ENCODE assay signal across 8 cellular contexts in genomic region chr20:32456869-32457421, GRCh38.
DNase-seq lines count a peak whose midpoint lies in the region; ATAC-seq and TF ChIP-seq lines count a peak whose summit lies in the region.

No MANE protein-coding gene starts in this region.

- H3K4me1 Mint-ChIP-seq in stimulated activated naive B cell treated with anti-CD40 and anti-IgM and Interleukin-4, amounts not matched to agents 10 μg/mL and 1 μg/mL and 100 μg/mL, for 72 hours: peaks cover 19% of the 10 kb centered on the region in 2 donors

- POLR2A ChIA-PET in GM10248 (lab: Yijun Ruan, JAX): no interaction called here

- no peaks in the 10 kb centered on the region for H3K9me3 Mint-ChIP-seq in stimulated activated naive B cell treated with anti-CD40 and anti-IgM and Interleukin-4, amounts not matched to agents 10 μg/mL and 1 μg/mL and 100 μg/mL, for 72 hours

- peak overlapping the region; percentile 10 to 73 for H3K4me3 Mint-ChIP-seq in stimulated activated naive B cell treated with anti-CD40 and anti-IgM and Interleukin-4, amounts not matched to agents 10 μg/mL and 1 μg/mL and 100 μg/mL, for 72 hours

- DNase-seq in GM10248 (ENCODE audit: extremely low spot score) (peak; percentile 89), LHCN-M2 (ENCODE audit: low read depth) (peak; percentile 32), astrocyte of the cerebellum (ENCODE audit: low read depth) (no peak), iPS-NIHi7 (ENCODE audit: extremely low spot score) (peak; percentile 96), COLO829 (ENCODE audit: low spot score) (no peak), NCI-H1436 (lab: John Stamatoyannopoulos, UW) (no peak)
- DNase-seq in stimulated activated naive B cell treated with anti-CD40 and anti-IgM and Interleukin-4, amounts not matched to agents 10 μg/mL and 1 μg/mL and 100 μg/mL, for 72 hours: peak; percentile 41

- peak; percentile 79 for TF ChIP-seq CTCF in GM10248 (IDR thresholded peaks at IDR 0.05; ENCODE audit: control extremely low read depth, extremely low read depth, low read depth, missing control alignments)
- peak; percentile 76 for TF ChIP-seq CTCF in astrocyte of the cerebellum (IDR thresholded peaks at IDR 0.05; ENCODE audit: low read depth, low read length, missing control alignments)

- peak overlapping the region; percentile 33 for H3K4me3 ChIP-seq in astrocyte of the cerebellum (ENCODE audit: low read depth, low read length)

- no peaks in the 10 kb centered on the region for H3K36me3 Mint-ChIP-seq in stimulated activated naive B cell treated with anti-CD40 and anti-IgM and Interleukin-4, amounts not matched to agents 10 μg/mL and 1 μg/mL and 100 μg/mL, for 72 hours

- CTCF ChIA-PET in GM10248 (lab: Yijun Ruan, JAX): interaction anchor here (0.7 to 3.3 kb wide), 13 partner anchors 8 to 196 kb away, joined by 3 to 13 read pairs (median 4); no protein-coding TSS in a partner anchor

- H3K27ac Mint-ChIP-seq in stimulated activated naive B cell treated with anti-CD40 and anti-IgM and Interleukin-4, amounts not matched to agents 10 μg/mL and 1 μg/mL and 100 μg/mL, for 72 hours: no peak overlapping the region

- in situ Hi-C loops in astrocyte of the cerebellum (cut with HindIII; ENCODE audit: low sequenced_read_pairs): no loop called here

- peak; percentile 71 to 79 for ATAC-seq in stimulated activated naive B cell treated with anti-CD40 and anti-IgM and Interleukin-4, amounts not matched to agents 10 μg/mL and 1 μg/mL and 100 μg/mL, for 72 hours (replicated peaks)
- ATAC-seq in HG03520 (IDR thresholded peaks at IDR 0.05; ENCODE audit: unreplicated experiment): no peak

- peaks cover 5 to 8% of the 10 kb centered on the region in 2 donors for H3K27me3 Mint-ChIP-seq in stimulated activated naive B cell treated with anti-CD40 and anti-IgM and Interleukin-4, amounts not matched to agents 10 μg/mL and 1 μg/mL and 100 μg/mL, for 72 hours

Comparison
In these comparisons a context has a peak if more than half of its experiments do, and no peak if none do; other contexts are left out.
1. DNase-seq: peak in GM10248 (single experiment), LHCN-M2 (single experiment), iPS-NIHi7 (single experiment) and stimulated activated naive B cell treated with anti-CD40 and anti-IgM and Interleukin-4, amounts not matched to agents 10 μg/mL and 1 μg/mL and 100 μg/mL, for 72 hours (single experiment); none in astrocyte of the cerebellum (single experiment), COLO829 (single experiment) and NCI-H1436 (single experiment).